19 cellular contexts compared by ENCODE assay signal in genomic region chr19:16374436-16374835, GRCh38. TPM values are rescaled to one million over a fixed set of nuclear protein-coding genes. Genes with fewer than 3 reads are reported as not detected.
A peak's percentile ranks its signal among the peaks of the same experiment; 100 is the strongest.
DNase-seq lines count a peak whose midpoint lies in the region.
"Had no signal": no experiment of that assay in that cellular context is flagged by ENCODE, and none has a peak within 500 bp of the region (broad histone marks: within the 10 kb centered on the region; RNA-seq: fewer than 3 reads in every experiment).

No MANE protein-coding gene starts in this region.

- no peaks in the 10 kb centered on the region for H3K9me3 Mint-ChIP-seq in T-helper 2 cell treated with Interferon-gamma antibody and Interleukin-4, amounts not matched to agents 5 μg/mL and 100 μg/mL, for 36 hours

- DNase-seq in activated effector memory CD4-positive, alpha-beta T cell treated with anti-CD3 and anti-CD28 coated beads, Interleukin-2, amount 50 U/mL, for 16 hours: peak; percentile 70
- no peak for DNase-seq in activated effector memory CD4-positive, alpha-beta T cell treated with Interleukin-2 at 50 U/mL for 16 hours
- no peak for DNase-seq in T-helper 2 cell treated with Interferon-gamma antibody and Interleukin-4, amounts not matched to agents 5 μg/mL and 100 μg/mL, for 36 hours (ENCODE audit: low spot score)
- DNase-seq in effector memory CD4-positive, alpha-beta T cell: no peak
- peak; percentile 37 to 56 for DNase-seq in stimulated activated CD4-positive, alpha-beta T cell treated with anti-CD3 and anti-CD28 coated beads, Interleukin-4, amount 100 ng/mL, for 4 hours
- DNase-seq in SJCRH30: no peak
- no peak for DNase-seq in NCI-H345 (lab: John Stamatoyannopoulos, UW)
- DNase-seq in HCEC 1CT: no peak
- DNase-seq: EL, foreskin melanocyte, IMR-90, NCI-H2107, NCI-H748 treated with DMSO at 0.1 percent for 48 hours, PC-9, stomach had no signal

- peaks cover 3% of the 10 kb centered on the region for H3K27me3 Mint-ChIP-seq in T-helper 2 cell treated with Interferon-gamma antibody and Interleukin-4, amounts not matched to agents 5 μg/mL and 100 μg/mL, for 36 hours (ENCODE audit: low read depth)

- no peaks in the 10 kb centered on the region for H3K9me3 ChIP-seq in effector memory CD4-positive, alpha-beta T cell (ENCODE audit: control insufficient read depth, low read length)
- no peaks in the 10 kb centered on the region for H3K9me3 ChIP-seq in SJCRH30 (replicated peaks)
- H3K9me3 ChIP-seq: ascending aorta, left lung, pancreas, stomach had no signal

- peaks cover 53% of the 10 kb centered on the region for H3K4me1 Mint-ChIP-seq in T-helper 2 cell treated with Interferon-gamma antibody and Interleukin-4, amounts not matched to agents 5 μg/mL and 100 μg/mL, for 36 hours (ENCODE audit: low read depth)

- no peak overlapping the region for H3K4me3 ChIP-seq in effector memory CD4-positive, alpha-beta T cell (ENCODE audit: insufficient read depth, low read depth, low read length, poor library complexity, severe bottlenecking)
- H3K4me3 ChIP-seq in SJCRH30: no peak overlapping the region
- H3K4me3 ChIP-seq: ascending aorta, left lung, pancreas, PC-9, skin epidermis, stomach had no signal

- peak overlapping the region; percentile 81 for H3K27ac Mint-ChIP-seq in T-helper 2 cell treated with Interferon-gamma antibody and Interleukin-4, amounts not matched to agents 5 μg/mL and 100 μg/mL, for 36 hours

- H3K4me3 Mint-ChIP-seq in T-helper 2 cell treated with Interferon-gamma antibody and Interleukin-4, amounts not matched to agents 5 μg/mL and 100 μg/mL, for 36 hours: peak overlapping the region; percentile 72

- peaks cover 46% of the 10 kb centered on the region for H3K36me3 Mint-ChIP-seq in T-helper 2 cell treated with Interferon-gamma antibody and Interleukin-4, amounts not matched to agents 5 μg/mL and 100 μg/mL, for 36 hours (ENCODE audit: low read depth)

- H3K36me3 ChIP-seq in effector memory CD4-positive, alpha-beta T cell (ENCODE audit: control insufficient read depth, insufficient read depth, low read length): no peaks in the 10 kb centered on the region
- peaks cover 12% of the 10 kb centered on the region for H3K36me3 ChIP-seq in SJCRH30

- peaks cover 86% of the 10 kb centered on the region for H3K4me1 ChIP-seq in effector memory CD4-positive, alpha-beta T cell (ENCODE audit: control insufficient read depth, insufficient read depth, low read length, poor library complexity, severe bottlenecking)
- H3K4me1 ChIP-seq in SJCRH30: peaks cover 3% of the 10 kb centered on the region; the same call in 1 of the 2 replicates
- H3K4me1 ChIP-seq: ascending aorta had no signal

- H3K27ac ChIP-seq in effector memory CD4-positive, alpha-beta T cell (ENCODE audit: insufficient read depth, low read length, poor library complexity, severe bottlenecking): peak overlapping the region; percentile 95
- H3K27ac ChIP-seq in SJCRH30: no peak overlapping the region
- H3K27ac ChIP-seq: ascending aorta, pancreas, PC-9 had no signal

- no peaks in the 10 kb centered on the region for H3K27me3 ChIP-seq in effector memory CD4-positive, alpha-beta T cell (replicated peaks; ENCODE audit: control insufficient read depth, insufficient read depth, low read length, poor library complexity, severe bottlenecking)
- no peaks in the 10 kb centered on the region for H3K27me3 ChIP-seq in SJCRH30
- H3K27me3 ChIP-seq: ascending aorta, left lung, pancreas, stomach had no signal

RNA-seq across cellular contexts. Expression of gene KLF2, which starts 49.8 kb away (rescaled TPM):
- 2.3 and 4.1 TPM in 2 replicates for total RNA-seq in SJCRH30 (2014; rRNA removed; shearing (Covaris generic))

Comparison
In these comparisons a context has a peak if more than half of its experiments do, and no peak if none do; other contexts are left out.
1. DNase-seq: peak in activated effector memory CD4-positive, alpha-beta T cell treated with anti-CD3 and anti-CD28 coated beads, Interleukin-2, amount 50 U/mL, for 16 hours (single experiment) and stimulated activated CD4-positive, alpha-beta T cell treated with anti-CD3 and anti-CD28 coated beads, Interleukin-4, amount 100 ng/mL, for 4 hours (2 of 2); none in activated effector memory CD4-positive, alpha-beta T cell treated with Interleukin-2 at 50 U/mL for 16 hours (single experiment), T-helper 2 cell treated with Interferon-gamma antibody and Interleukin-4, amounts not matched to agents 5 μg/mL and 100 μg/mL, for 36 hours (single experiment), effector memory CD4-positive, alpha-beta T cell (0 of 3), SJCRH30 (0 of 2), NCI-H345 (single experiment) and HCEC 1CT (single experiment).